In genomic region chr17:46028374-46028773, GRCh38 we compare ENCODE assay signal across 20 cellular contexts. TPM values are rescaled to one million over a fixed set of nuclear protein-coding genes. Genes with fewer than 3 reads are reported as not detected.
A peak's percentile ranks its signal among the peaks of the same experiment; 100 is the strongest.
DNase-seq lines count a peak whose midpoint lies in the region; ATAC-seq, FAIRE-seq and TF ChIP-seq lines count a peak whose summit lies in the region.
"Had no signal": no experiment of that assay in that cellular context is flagged by ENCODE, and none has a peak within 500 bp of the region (broad histone marks: within the 10 kb centered on the region; RNA-seq: fewer than 3 reads in every experiment).

No MANE protein-coding gene starts in this region.

- peaks cover 56% of the 10 kb centered on the region for H3K36me3 ChIP-seq in CD4-positive, CD25-positive, alpha-beta regulatory T cell (ENCODE audit: control insufficient read depth, insufficient read depth, low read length)
- H3K36me3 ChIP-seq in CD8-positive, alpha-beta memory T cell (ENCODE audit: insufficient read depth, low read length), result peaks cover 47% of the 10 kb centered on the region
- H3K36me3 ChIP-seq in astrocyte (ENCODE audit: insufficient read depth, low read length), result peaks cover 32% of the 10 kb centered on the region

- H3K4me1 ChIP-seq in CD4-positive, CD25-positive, alpha-beta regulatory T cell (ENCODE audit: control insufficient read depth, insufficient read depth, low read length, poor library complexity, severe bottlenecking), result no peaks in the 10 kb centered on the region
- no peaks in the 10 kb centered on the region for H3K4me1 ChIP-seq in CD8-positive, alpha-beta memory T cell (ENCODE audit: insufficient read depth, low read length)
- no peaks in the 10 kb centered on the region for H3K4me1 ChIP-seq in astrocyte (ENCODE audit: insufficient read depth, low read length)
- H3K4me1 ChIP-seq: BE2C, prostate gland had no signal

- ATAC-seq in CD4-positive, CD25-positive, alpha-beta regulatory T cell (ENCODE audit: low read depth in 2 of 2), result no peak
- ATAC-seq: left lobe of liver had no signal

- no peak overlapping the region for H3K4me2 ChIP-seq in astrocyte (ENCODE audit: low read length)
- H3K4me2 ChIP-seq: smooth muscle cell had no signal

- H3K4me3 Mint-ChIP-seq in CD4-positive, CD25-positive, alpha-beta regulatory T cell, result no peak overlapping the region
- no peak overlapping the region for H3K4me3 Mint-ChIP-seq in CD8-positive, alpha-beta memory T cell
- H3K4me3 Mint-ChIP-seq in astrocyte (ENCODE audit: unreplicated experiment), result no peak overlapping the region
- no peak overlapping the region for H3K4me3 Mint-ChIP-seq in neural crest cell

- peaks cover 28% of the 10 kb centered on the region for H4K20me1 ChIP-seq in astrocyte (ENCODE audit: insufficient read depth, low read length)

- TF ChIP-seq CTCF in astrocyte (IDR thresholded peaks at IDR 0.05; ENCODE audit: insufficient read depth, low read depth, low read length), result no peak
- TF ChIP-seq CTCF in neural crest cell (conservative IDR thresholded peaks at IDR 0.05), result no peak

- FAIRE-seq in astrocyte (lab: Jason Lieb, UNC), result no peak

- DNase-seq in CD4-positive, CD25-positive, alpha-beta regulatory T cell, result no peak
- DNase-seq in CD8-positive, alpha-beta memory T cell, result no peak
- DNase-seq in astrocyte (ENCODE audit: low read depth) (no peak), neural crest cell (ENCODE audit: low read depth, low spot score) (no peak), NCI-H748 treated with DMSO at 0.1 percent for 48 hours (lab: John Stamatoyannopoulos, UW) (no peak), NCI-H1048 (lab: John Stamatoyannopoulos, UW) (no peak), EL (no peak)
- DNase-seq: activated CD8-positive, alpha-beta memory T cell treated with anti-CD3 and anti-CD28 coated beads for 24 hours; amniotic stem cell; BE2C; foreskin melanocyte; H7; NCI-H2227 treated with DMSO at 0.1 percent for 48 hours; SW 1271 had no signal

- H3K9me3 Mint-ChIP-seq in CD4-positive, CD25-positive, alpha-beta regulatory T cell, result no peaks in the 10 kb centered on the region
- no peaks in the 10 kb centered on the region for H3K9me3 Mint-ChIP-seq in CD8-positive, alpha-beta memory T cell
- H3K9me3 Mint-ChIP-seq in astrocyte (ENCODE audit: unreplicated experiment), result no peaks in the 10 kb centered on the region
- H3K9me3 Mint-ChIP-seq in neural crest cell, result no peaks in the 10 kb centered on the region

- H3K4me1 Mint-ChIP-seq in CD4-positive, CD25-positive, alpha-beta regulatory T cell, result peaks cover 8 to 42% (median 19%) of the 10 kb centered on the region in 4 donors
- peaks cover 13 to 21% (median 13%) of the 10 kb centered on the region in 3 donors for H3K4me1 Mint-ChIP-seq in CD8-positive, alpha-beta memory T cell
- no peaks in the 10 kb centered on the region for H3K4me1 Mint-ChIP-seq in astrocyte (ENCODE audit: low read depth, unreplicated experiment)
- peaks cover 37% of the 10 kb centered on the region for H3K4me1 Mint-ChIP-seq in neural crest cell

- POLR2A ChIA-PET in CD8-positive, alpha-beta memory T cell (lab: Charles Lee), result no interaction called here

- H3K27me3 ChIP-seq in CD4-positive, CD25-positive, alpha-beta regulatory T cell (ENCODE audit: control insufficient read depth, insufficient read depth, low read length), result no peaks in the 10 kb centered on the region
- H3K27me3 ChIP-seq in CD8-positive, alpha-beta memory T cell (ENCODE audit: insufficient read depth, low read length, poor library complexity, severe bottlenecking), result no peaks in the 10 kb centered on the region
- H3K27me3 ChIP-seq in astrocyte (ENCODE audit: insufficient read depth, low read length), result no peaks in the 10 kb centered on the region
- H3K27me3 ChIP-seq: BE2C, tibial nerve had no signal

- H3K27ac Mint-ChIP-seq in CD4-positive, CD25-positive, alpha-beta regulatory T cell, result peak overlapping the region; percentile 51 to 87 (median 77)
- H3K27ac Mint-ChIP-seq in CD8-positive, alpha-beta memory T cell, result peak overlapping the region in 7 of 8 donors; percentile 7 to 93 (median 65)
- H3K27ac Mint-ChIP-seq in astrocyte (ENCODE audit: unreplicated experiment) (peak overlapping the region; percentile 44), neural crest cell (ENCODE audit: unreplicated experiment) (peak overlapping the region; percentile 1)

- no peaks in the 10 kb centered on the region for H3K9me3 ChIP-seq in CD4-positive, CD25-positive, alpha-beta regulatory T cell (ENCODE audit: control insufficient read depth in 2 of 2, low read length in 2 of 2)
- H3K9me3 ChIP-seq in CD8-positive, alpha-beta memory T cell (ENCODE audit: low read length), result no peaks in the 10 kb centered on the region
- H3K9me3 ChIP-seq in astrocyte (ENCODE audit: insufficient read depth, low read depth, low read length), result no peaks in the 10 kb centered on the region
- H3K9me3 ChIP-seq: BE2C, prostate gland, tibial nerve had no signal

- no peaks in the 10 kb centered on the region for H3K79me2 ChIP-seq in astrocyte (ENCODE audit: insufficient read depth, low read length)

- H3K9ac ChIP-seq in astrocyte (ENCODE audit: low read length), result no peak overlapping the region

- CTCF ChIA-PET in CD8-positive, alpha-beta memory T cell (lab: Charles Lee), result interaction anchor here (1.2 to 1.9 kb wide), 2 partner anchors 26 to 158 kb away, joined by 3 to 6 read pairs; no protein-coding TSS in a partner anchor

- peaks cover 55% of the 10 kb centered on the region for H3K36me3 Mint-ChIP-seq in CD4-positive, CD25-positive, alpha-beta regulatory T cell
- H3K36me3 Mint-ChIP-seq in CD8-positive, alpha-beta memory T cell, result peaks cover 4 to 66% (median 22%) of the 10 kb centered on the region in 3 donors
- peaks cover 32% of the 10 kb centered on the region for H3K36me3 Mint-ChIP-seq in astrocyte (ENCODE audit: low read depth, unreplicated experiment)
- H3K36me3 Mint-ChIP-seq in neural crest cell (ENCODE audit: low read depth), result peaks cover 21% of the 10 kb centered on the region

- H3K27ac ChIP-seq in CD4-positive, CD25-positive, alpha-beta regulatory T cell (ENCODE audit: insufficient read depth, low read length, poor library complexity, severe bottlenecking), result peak overlapping the region; percentile 16
- H3K27ac ChIP-seq in CD8-positive, alpha-beta memory T cell (ENCODE audit: low read depth, low read length), result no peak overlapping the region
- H3K27ac ChIP-seq in astrocyte (ENCODE audit: low read depth, low read length), result no peak overlapping the region
- H3K27ac ChIP-seq: prostate gland had no signal

- H2AFZ ChIP-seq in astrocyte (ENCODE audit: low read depth, low read length), result no peak overlapping the region

- no peaks in the 10 kb centered on the region for H3K27me3 Mint-ChIP-seq in CD4-positive, CD25-positive, alpha-beta regulatory T cell
- peaks cover 0 to 2% of the 10 kb centered on the region in 2 donors for H3K27me3 Mint-ChIP-seq in CD8-positive, alpha-beta memory T cell
- no peaks in the 10 kb centered on the region for H3K27me3 Mint-ChIP-seq in astrocyte (ENCODE audit: low read depth, unreplicated experiment)
- H3K27me3 Mint-ChIP-seq in neural crest cell (ENCODE audit: low read depth), result no peaks in the 10 kb centered on the region

- no peak overlapping the region for H3K4me3 ChIP-seq in CD4-positive, CD25-positive, alpha-beta regulatory T cell (ENCODE audit: low read depth, low read length)
- no peak overlapping the region for H3K4me3 ChIP-seq in CD8-positive, alpha-beta memory T cell (ENCODE audit: low read length)
- H3K4me3 ChIP-seq in astrocyte (ENCODE audit: insufficient read depth, low read depth, low read length), result no peak overlapping the region
- H3K4me3 ChIP-seq: prostate gland, smooth muscle cell, tibial nerve had no signal

RNA-seq across cellular contexts. Expression of gene STH, which starts 29.3 kb away (rescaled TPM):
- not detected for total RNA-seq in CD4-positive, CD25-positive, alpha-beta regulatory T cell
- not detected for polyA plus RNA-seq in CD4-positive, CD25-positive, alpha-beta regulatory T cell
- not detected for total RNA-seq in CD8-positive, alpha-beta memory T cell
- polyA plus RNA-seq in CD8-positive, alpha-beta memory T cell, result not detected
- total RNA-seq in astrocyte (not detected in 2 replicates), neural crest cell (not detected in 2 replicates)
- total RNA-seq: H7, HT-29, left lobe of liver, mucosa of gallbladder, prostate gland, smooth muscle cell, tibial nerve had no signal
- polyA plus RNA-seq: smooth muscle cell had no signal

Comparison
In these comparisons a context has a peak if more than half of its experiments do, and no peak if none do; other contexts are left out.
1. H3K27ac Mint-ChIP-seq: peak in every context shown above with its lines; median percentile 77 in CD4-positive, CD25-positive, alpha-beta regulatory T cell; 65 in CD8-positive, alpha-beta memory T cell; 44 in astrocyte; 1 in neural crest cell.